In the genomic region with DNA sequence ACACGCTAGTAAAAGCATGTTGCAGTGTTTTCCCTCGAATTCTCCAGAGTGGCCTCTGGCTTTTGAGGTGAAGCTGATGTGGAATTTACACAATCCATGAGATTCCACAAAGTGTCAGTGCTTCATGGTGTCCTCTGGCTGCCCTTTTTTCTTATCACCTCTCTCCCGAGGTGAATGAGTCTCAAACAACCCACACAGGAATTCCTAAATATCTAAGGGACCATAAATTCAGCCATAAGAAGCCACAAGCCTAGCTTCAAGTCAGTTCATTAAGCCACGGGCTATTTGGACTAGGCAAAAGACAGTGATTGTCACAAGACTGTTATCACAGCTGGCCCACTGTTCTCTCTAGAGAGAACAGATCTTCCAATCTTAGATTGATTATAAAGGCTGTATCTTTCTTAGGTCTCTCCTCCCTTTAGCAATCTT, we compare ENCODE assay signal across 14 cellular contexts. TPM values are rescaled to one million over a fixed set of nuclear protein-coding genes. Genes with fewer than 3 reads are reported as not detected.
DNase-seq lines count a peak whose midpoint lies in the region; ATAC-seq, FAIRE-seq and TF ChIP-seq lines count a peak whose summit lies in the region.
"Had no signal": no experiment of that assay in that cellular context is flagged by ENCODE, and none has a peak within 500 bp of the region (broad histone marks: within the 10 kb centered on the region; RNA-seq: fewer than 3 reads in every experiment).

No MANE protein-coding gene starts in this region.

- H3K4me1 ChIP-seq in H1 (replicated peaks in 1 of 4; ENCODE audit: control insufficient read depth in 3 of 4, insufficient read depth in 4 of 4, low read length in 3 of 4) = peaks cover 0 to 8% (median 1%) of the 10 kb centered on the region in 4 experiments; a peak in 4 of 7 replicates
- peaks cover 17 to 28% of the 10 kb centered on the region in 2 experiments for H3K4me1 ChIP-seq in trophoblast cell (ENCODE audit: control insufficient read depth in 1 of 2, insufficient read depth in 2 of 2, low read length in 2 of 2)
- H3K4me1 ChIP-seq in left lung = peaks cover 5 to 59% of the 10 kb centered on the region in 2 donors

- H4K12ac ChIP-seq in trophoblast cell (ENCODE audit: low read depth, low read length) = no peak overlapping the region

- H3K4me3 ChIP-seq in H1 (ENCODE audit: extremely low read depth in 1 of 4, insufficient read depth in 2 of 4, low read depth in 3 of 4, low read length in 4 of 4) = no peak overlapping the region
- H3K4me3 ChIP-seq in trophoblast cell (ENCODE audit: low read depth, low read length) = no peak overlapping the region
- no peak overlapping the region for H3K4me3 ChIP-seq in left lung
- H3K4me3 ChIP-seq: heart left ventricle, SK-N-MC, upper lobe of right lung had no signal

- 0 out of 2 replicates have a peak overlapping the region, but pooled peaks have one; percentile 43 for H2AK5ac ChIP-seq in H1 (ENCODE audit: low read depth, low read length)
- H2AK5ac ChIP-seq in trophoblast cell (ENCODE audit: low read length) = no peak overlapping the region

- H3K79me1 ChIP-seq in H1 (ENCODE audit: low read depth, low read length) = no peaks in the 10 kb centered on the region
- peaks cover 21% of the 10 kb centered on the region for H3K79me1 ChIP-seq in trophoblast cell (ENCODE audit: low read length)

- no peak overlapping the region for H4K5ac ChIP-seq in H1 (ENCODE audit: insufficient read length, low read depth, low read length)

- no peak overlapping the region for H3K4me2 ChIP-seq in H1 (ENCODE audit: insufficient read depth in 1 of 2, low read depth in 2 of 2, low read length in 2 of 2)
- no peak overlapping the region for H3K4me2 ChIP-seq in trophoblast cell (ENCODE audit: low read length)

- no peak for TF ChIP-seq EP300 in H1 (IDR thresholded peaks at IDR 0.05; ENCODE audit: borderline replicate concordance in 1 of 2, low read depth in 2 of 2, low read length in 2 of 2)

- no peak overlapping the region for H2BK5ac ChIP-seq in H1 (ENCODE audit: low read depth, low read length)
- H2BK5ac ChIP-seq in trophoblast cell (ENCODE audit: low read depth, low read length, poor library complexity) = no peak overlapping the region

- H2BK20ac ChIP-seq in H1 (ENCODE audit: low read length) = no peak overlapping the region

- H3K18ac ChIP-seq in H1 (ENCODE audit: extremely low read depth, low read length) (no peak overlapping the region), trophoblast cell (ENCODE audit: low read length) (no peak overlapping the region)

- ATAC-seq in GM21576 (IDR thresholded peaks at IDR 0.05; ENCODE audit: unreplicated experiment) (no peak), left lung (no peak)
- ATAC-seq: activated CD8-positive, alpha-beta memory T cell treated with anti-CD3 and anti-CD28 coated beads, Interleukin-2, amount 10 ng/mL, durations not matched to agents 7 days and 5 days; heart left ventricle had no signal

- no peak overlapping the region for H3K14ac ChIP-seq in H1 (ENCODE audit: insufficient read length)
- no peak overlapping the region for H3K14ac ChIP-seq in trophoblast cell (ENCODE audit: low read length)

- H2BK12ac ChIP-seq in H1 (ENCODE audit: low read depth, low read length) (no peak overlapping the region), trophoblast cell (ENCODE audit: low read length) (peak overlapping the region; percentile 12)

- H2AFZ ChIP-seq in H1 (ENCODE audit: low read length) = no peak overlapping the region
- no peak overlapping the region for H2AFZ ChIP-seq in trophoblast cell (ENCODE audit: insufficient read depth, low read length, poor library complexity)

- DNase-seq in NOMO-1 treated with DMSO at 0.1 percent for 48 hours (lab: John Stamatoyannopoulos, UW; ENCODE audit: unreplicated experiment) (peak; percentile 3), NOMO-1 treated with dmso at 0.1 percent for 144 hours (lab: John Stamatoyannopoulos, UW; ENCODE audit: unreplicated experiment) (no peak), M059J (ENCODE audit: low read depth) (peak; percentile 51), H1 (ENCODE audit: low read depth in 1 of 2, low spot score in 2 of 2) (no peak), trophoblast cell (no peak), NCI-H1694 (lab: John Stamatoyannopoulos, UW) (no peak), left lung (no peak)
- DNase-seq: activated CD8-positive, alpha-beta memory T cell treated with anti-CD3 and anti-CD28 coated beads, Interleukin-2, amount 10 ng/mL, durations not matched to agents 7 days and 5 days; stimulated activated CD4-positive, alpha-beta T cell treated with anti-CD3 and anti-CD28 coated beads, Interleukin-4, amount 100 ng/mL, for 24 hours; upper lobe of right lung had no signal

- H3K23me2 ChIP-seq in H1 (ENCODE audit: low read depth, low read length) = 0 out of 2 replicates have a peak, but pooled peaks cover 4% of the 10 kb centered on the region

- H4K91ac ChIP-seq in H1 (replicated peaks; ENCODE audit: insufficient read length, low read length) (no peak overlapping the region), trophoblast cell (ENCODE audit: low read depth, low read length) (no peak overlapping the region)

- H3K36me3 ChIP-seq in H1 (ENCODE audit: control insufficient read depth in 2 of 4, insufficient read depth in 4 of 4, low read length in 3 of 4) (no peaks in the 10 kb centered on the region), trophoblast cell (ENCODE audit: control insufficient read depth in 1 of 2, insufficient read depth in 2 of 2, low read length in 2 of 2) (no peaks in the 10 kb centered on the region), left lung (no peaks in the 10 kb centered on the region)
- H3K36me3 ChIP-seq: heart left ventricle, upper lobe of right lung had no signal

- H3K4ac ChIP-seq in H1 (replicated peaks; ENCODE audit: insufficient read length, low read depth, low read length) (no peak overlapping the region), trophoblast cell (ENCODE audit: low read depth, low read length) (no peak overlapping the region)

- no peaks in the 10 kb centered on the region for H4K20me1 ChIP-seq in H1 (replicated peaks in 1 of 2; ENCODE audit: control insufficient read depth in 1 of 2, insufficient read depth in 2 of 2, low read length in 2 of 2)

- intact Hi-C loops in left lung (cut with DNase I) = no loop called here

- no peak overlapping the region for H3K56ac ChIP-seq in H1 (replicated peaks; ENCODE audit: insufficient read length, low read depth, low read length)

- H4K8ac ChIP-seq in H1 (ENCODE audit: extremely low read depth, insufficient read depth, low read length) (no peak overlapping the region), trophoblast cell (ENCODE audit: low read depth, low read length) (no peak overlapping the region)

- no peaks in the 10 kb centered on the region for H3K27me3 ChIP-seq in H1 (replicated peaks in 1 of 4; ENCODE audit: control insufficient read depth in 3 of 4, extremely low read depth in 1 of 4, insufficient read depth in 3 of 4, low read length in 3 of 4)
- H3K27me3 ChIP-seq in trophoblast cell (ENCODE audit: insufficient read depth, low read length) = no peaks in the 10 kb centered on the region
- H3K27me3 ChIP-seq in left lung = no peaks in the 10 kb centered on the region
- H3K27me3 ChIP-seq: heart left ventricle, upper lobe of right lung had no signal

- WGBS in H1 (ENCODE audit: extremely low coverage in 1 of 2, insufficient coverage in 1 of 2, insufficient read length in 1 of 2, insufficient replicate concordance in 2 of 2, low coverage in 1 of 2, low lambda C conversion rate in 2 of 2, missing lambda C conversion rate in 1 of 2), 2 experiments = 85% methylated on average over 4 of the region's 4 CpGs; no CpG with 5 or more reads in 1 of the 2 experiments
- no CpG with 5 or more reads among the region's 4 CpGs for WGBS in trophoblast cell (ENCODE audit: extremely low coverage, insufficient coverage, insufficient read length)

- POLR2A ChIA-PET in H1 (lab: Charles Lee; ENCODE audit: partially characterized antibody) = no interaction called here

- no peak for FAIRE-seq in H1 (lab: Jason Lieb, UNC)
- FAIRE-seq: GM19239 had no signal

- no peak for TF ChIP-seq CTCF in H1 (IDR thresholded peaks at IDR 0.05; ENCODE audit: control extremely low read depth in 1 of 3, insufficient read depth in 1 of 3, low read depth in 1 of 3, low read length in 3 of 3)
- TF ChIP-seq CTCF in left lung (IDR thresholded peaks at IDR 0.05) = no peak

- H3K9ac ChIP-seq in H1 (replicated peaks in 1 of 4; ENCODE audit: extremely low read depth in 1 of 4, low read depth in 3 of 4, low read length in 3 of 4) (no peak overlapping the region), trophoblast cell (ENCODE audit: low read length) (no peak overlapping the region)

- CTCF ChIA-PET in H1 (lab: Charles Lee; ENCODE audit: partially characterized antibody) = interaction anchor here (0.7 to 1.3 kb wide), 2 partner anchors 9 to 442 kb away, joined by 3 to 5 read pairs; no protein-coding TSS in a partner anchor

- TF ChIP-seq RAD21 in H1 (IDR thresholded peaks at IDR 0.05 in 1 of 2, conservative IDR thresholded peaks at IDR 0.05 in 1 of 2; ENCODE audit: low read depth in 2 of 2, low read length in 2 of 2) = no peak

- no peaks in the 10 kb centered on the region for H3K9me3 ChIP-seq in H1 (ENCODE audit: insufficient read depth in 2 of 2, low read depth in 1 of 2, low read length in 1 of 2)
- H3K9me3 ChIP-seq in trophoblast cell (ENCODE audit: insufficient read depth, low read depth, low read length) = no peaks in the 10 kb centered on the region
- H3K9me3 ChIP-seq in left lung = no peaks in the 10 kb centered on the region
- H3K9me3 ChIP-seq: heart left ventricle, upper lobe of right lung had no signal

- TF ChIP-seq POLR2A in H1 (IDR thresholded peaks at IDR 0.05; ENCODE audit: control extremely low read depth in 1 of 2, low read depth in 2 of 2, low read length in 2 of 2) = no peak

- H2BK15ac ChIP-seq in H1 (ENCODE audit: low read length) = no peak overlapping the region

- no peak overlapping the region for H3K23ac ChIP-seq in H1 (ENCODE audit: insufficient read length)
- no peak overlapping the region for H3K23ac ChIP-seq in trophoblast cell (ENCODE audit: low read length)

- H2BK120ac ChIP-seq in H1 (replicated peaks; ENCODE audit: low read depth, low read length) (no peak overlapping the region), trophoblast cell (ENCODE audit: insufficient read depth, low read length, poor library complexity) (no peak overlapping the region)

- H3K27ac ChIP-seq in H1 (ENCODE audit: low read depth, low read length) = no peak overlapping the region
- H3K27ac ChIP-seq in trophoblast cell (ENCODE audit: low read depth, low read length) = no peak overlapping the region
- peak overlapping the region in 1 of 2 donors; percentile 37 for H3K27ac ChIP-seq in left lung
- H3K27ac ChIP-seq: SK-N-MC, upper lobe of right lung had no signal

- H3K79me2 ChIP-seq in H1 (ENCODE audit: control insufficient read depth in 1 of 2, insufficient read depth in 2 of 2, low read length in 2 of 2) (no peaks in the 10 kb centered on the region), trophoblast cell (ENCODE audit: control insufficient read depth, insufficient read depth, low read length, poor library complexity) (peaks cover 9% of the 10 kb centered on the region)

RNA-seq across cellular contexts. Expression of a gene that starts 4.3 kb away (rescaled TPM):
- 4.4 and 9.5 TPM in 2 replicates for total RNA-seq in M059J (2014; rRNA removed; shearing (Covaris generic))
- total RNA-seq in H1 (2021; fragmentation: NEBNext Ultra II Directional; extraction: Animal tissue kit (Norgen Biotek cat#: 25700)) = 3.6 and 5.3 TPM in 2 replicates
- 2.0 and 3.1 TPM in 2 replicates for polyA plus RNA-seq in H1 (2011; rRNA removed)
- polyA plus RNA-seq in H1 (2011; cell fraction: cytosol; rRNA removed) = 3.8 TPM
- 1.8 TPM for polyA plus RNA-seq in H1 (2011; cell fraction: nucleus; rRNA removed)
- 2.0 to 3.5 TPM (median 2.8 TPM) in 4 replicates for polyA plus RNA-seq in H1 (2012, experiment 1 of 2)
- polyA plus RNA-seq in H1 (2012, experiment 2 of 2) = 0.24 TPM
- polyA plus RNA-seq in H1 (2013, experiment 1 of 2) = 2.0 TPM
- 2.3 TPM for polyA plus RNA-seq in H1 (2013, experiment 2 of 2)
- 6.6 and 7.6 TPM in 2 replicates for polyA minus RNA-seq in H1 (2011; rRNA and poly(A)+ RNA removed)
- 3.3 TPM for polyA minus RNA-seq in H1 (2011; cell fraction: cytosol; rRNA and poly(A)+ RNA removed)
- 13.8 TPM for polyA minus RNA-seq in H1 (2011; cell fraction: nucleus; rRNA and poly(A)+ RNA removed)
- polyA plus RNA-seq in trophoblast cell (2013) = 2.7 and 3.3 TPM in 2 replicates
- total RNA-seq in left lung = 1 to 10 TPM; 8.1 to 9.3 TPM

Comparison
In these comparisons a context has a peak if more than half of its experiments do, and no peak if none do; other contexts are left out.
1. DNase-seq: peak in NOMO-1 treated with DMSO at 0.1 percent for 48 hours (single experiment) and M059J (single experiment); none in NOMO-1 treated with dmso at 0.1 percent for 144 hours (single experiment), H1 (0 of 2), trophoblast cell (0 of 2), NCI-H1694 (single experiment) and left lung (0 of 2).